In the genomic region with DNA sequence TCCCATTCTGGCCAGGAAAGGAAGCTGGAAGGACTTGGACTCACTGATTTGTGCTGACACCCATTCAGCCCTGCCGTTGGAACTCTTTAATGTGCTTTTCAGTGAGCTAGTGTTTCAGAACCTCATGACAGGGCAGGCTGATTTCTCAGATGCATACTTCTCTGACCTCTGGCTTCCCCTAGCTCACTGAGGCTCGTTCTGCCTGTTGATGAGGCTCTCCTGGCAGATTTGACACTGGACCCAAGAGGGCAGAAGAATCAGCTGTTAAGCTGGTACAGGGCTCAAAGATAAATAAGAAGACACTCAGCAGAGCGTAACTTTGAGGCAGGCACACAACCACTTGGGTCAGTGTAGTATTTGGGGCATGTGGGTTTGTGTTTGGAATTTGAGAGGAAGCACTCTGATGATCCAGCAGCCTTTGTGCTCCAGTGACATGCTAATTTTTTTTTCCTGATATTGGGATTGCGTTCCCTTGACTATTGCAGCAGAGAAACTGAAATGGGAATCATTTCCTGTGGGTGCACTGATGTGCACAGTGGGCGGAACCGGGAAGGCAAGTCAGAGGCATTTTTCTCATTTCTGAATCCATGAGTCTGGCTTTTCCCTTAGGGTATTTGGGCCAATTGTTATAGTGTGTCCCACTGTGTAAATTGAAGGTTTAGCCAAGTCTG, we compare ENCODE assay signal across 8 cellular contexts.
DNase-seq lines count a peak whose midpoint lies in the region; ATAC-seq and TF ChIP-seq lines count a peak whose summit lies in the region.

No MANE protein-coding gene starts in this region.

- H3K18ac ChIP-seq in H9 (ENCODE audit: insufficient read length, low read depth, low read length): no peak overlapping the region

- H3K14ac ChIP-seq in H9 (ENCODE audit: insufficient read depth, low read length): no peak overlapping the region

- no peak overlapping the region for H3K23ac ChIP-seq in H9 (ENCODE audit: insufficient read length, low read depth, low read length)

- H2AK5ac ChIP-seq in H9 (ENCODE audit: insufficient read length, low read length): no peak overlapping the region

- no CpG with 5 or more reads among the region's 6 CpGs for WGBS in H9 (ENCODE audit: extremely low coverage, insufficient read length, low lambda C conversion rate)
- 59 to 75% (median 72%) methylated on average over 6 of the region's 6 CpGs for WGBS in adrenal gland, 4 donors
- 24% methylated on average over 6 of the region's 6 CpGs for WGBS in right cardiac atrium

- H3K23me2 ChIP-seq in H9 (ENCODE audit: insufficient read length, low read depth, low read length, poor library complexity, severe bottlenecking): no peaks in the 10 kb centered on the region

- TF ChIP-seq CTCF in H9 (conservative IDR thresholded peaks at IDR 0.05): no peak
- TF ChIP-seq CTCF in adrenal gland (IDR thresholded peaks at IDR 0.05): no peak

- H3T11ph ChIP-seq in H9 (ENCODE audit: low read length): no peak overlapping the region

- intact Hi-C loops in adrenal gland (cut with DNase I): no loop called here
- intact Hi-C loops in right cardiac atrium (cut with DNase I): no loop called here
- intact Hi-C loops in CD4-positive, alpha-beta memory T cell (cut with micrococcal nuclease): no loop called here

- DNase-seq in H9 (no peak), adrenal gland (peak in 3 of 7 donors; percentile 22 to 25 (median 23)), right cardiac atrium (peak; percentile 48 to 80 (median 60))
- DNase-seq in activated naive CD4-positive, alpha-beta T cell treated with Interleukin-2 at 50 U/mL for 16 hours: no peak
- no peak for DNase-seq in CD8-positive, alpha-beta memory T cell
- DNase-seq in CD4-positive, alpha-beta memory T cell: no peak

- no peak overlapping the region for H3K4me2 ChIP-seq in H9 (ENCODE audit: insufficient read depth, insufficient read length, low read length)

- H2AFZ ChIP-seq in H9 (ENCODE audit: low read length): no peak overlapping the region

- H3K27me3 Mint-ChIP-seq in H9 (ENCODE audit: low read depth): no peaks in the 10 kb centered on the region
- peaks cover 0 to 4% of the 10 kb centered on the region in 2 donors for H3K27me3 Mint-ChIP-seq in CD8-positive, alpha-beta memory T cell
- peaks cover 0 to 4% of the 10 kb centered on the region in 2 donors for H3K27me3 Mint-ChIP-seq in CD4-positive, alpha-beta memory T cell

- no peaks in the 10 kb centered on the region for H3K9me3 ChIP-seq in H9 (ENCODE audit: control insufficient read depth, low read depth, low read length)
- no peaks in the 10 kb centered on the region for H3K9me3 ChIP-seq in adrenal gland (replicated peaks in 1 of 3)
- no peaks in the 10 kb centered on the region for H3K9me3 ChIP-seq in right cardiac atrium (ENCODE audit: control insufficient read depth, low read length)
- H3K9me3 ChIP-seq in stomach smooth muscle (ENCODE audit: control insufficient read depth in 2 of 2, low read length in 2 of 2): no peaks in the 10 kb centered on the region
- no peaks in the 10 kb centered on the region for H3K9me3 ChIP-seq in CD8-positive, alpha-beta memory T cell (ENCODE audit: low read length)
- no peaks in the 10 kb centered on the region for H3K9me3 ChIP-seq in CD4-positive, alpha-beta memory T cell (ENCODE audit: control insufficient read depth in 1 of 2, low read length in 2 of 2)

- no peaks in the 10 kb centered on the region for H3K27me3 ChIP-seq in H9 (ENCODE audit: insufficient read depth, low read length)
- no peaks in the 10 kb centered on the region for H3K27me3 ChIP-seq in adrenal gland
- H3K27me3 ChIP-seq in right cardiac atrium (ENCODE audit: control insufficient read depth, insufficient read depth): no peaks in the 10 kb centered on the region
- H3K27me3 ChIP-seq in stomach smooth muscle (ENCODE audit: control insufficient read depth in 1 of 2, insufficient read depth in 2 of 2, low read length in 2 of 2): no peaks in the 10 kb centered on the region
- H3K27me3 ChIP-seq in CD8-positive, alpha-beta memory T cell (ENCODE audit: insufficient read depth, low read length, poor library complexity, severe bottlenecking): no peaks in the 10 kb centered on the region
- H3K27me3 ChIP-seq in CD4-positive, alpha-beta memory T cell (ENCODE audit: insufficient read depth, low read length): no peaks in the 10 kb centered on the region

- H3K79me2 ChIP-seq in H9 (ENCODE audit: insufficient read depth, low read length): peaks cover 3% of the 10 kb centered on the region; the same call in 1 of the 2 replicates

- CTCF ChIA-PET in CD8-positive, alpha-beta memory T cell (lab: Charles Lee): interaction anchor here (2.0 kb wide), 1 partner anchor 8 kb away, joined by 7 read pairs; no protein-coding TSS in a partner anchor
- CTCF ChIA-PET in CD4-positive, alpha-beta memory T cell (lab: Charles Lee; ENCODE audit: partially characterized antibody): interaction anchor here (0.6 kb wide), 1 partner anchor 428 kb away, joined by 4 read pairs; no protein-coding TSS in a partner anchor

- no peak overlapping the region for H3K4me3 Mint-ChIP-seq in H9
- no peak overlapping the region for H3K4me3 Mint-ChIP-seq in CD8-positive, alpha-beta memory T cell
- no peak overlapping the region for H3K4me3 Mint-ChIP-seq in CD4-positive, alpha-beta memory T cell

- no peak overlapping the region for H2BK12ac ChIP-seq in H9 (ENCODE audit: insufficient read length, low read depth, low read length)

- no peak for TF ChIP-seq POLR2A in adrenal gland (IDR thresholded peaks at IDR 0.05)

- ATAC-seq in right cardiac atrium: peak; percentile 85 to 91
- no peak for ATAC-seq in HG02870 (IDR thresholded peaks at IDR 0.05; ENCODE audit: unreplicated experiment)

- H3K79me1 ChIP-seq in H9 (ENCODE audit: insufficient read depth, low read depth, low read length, poor library complexity, severe bottlenecking): no peaks in the 10 kb centered on the region

- H3K27ac ChIP-seq in H9 (ENCODE audit: insufficient read length, low read depth, low read length): no peak overlapping the region
- H3K27ac ChIP-seq in adrenal gland: peak overlapping the region in 3 of 5 donors; percentile 40 to 78 (median 42)
- peak overlapping the region; percentile 91 for H3K27ac ChIP-seq in right cardiac atrium (ENCODE audit: low read length)
- peak overlapping the region; percentile 65 for H3K27ac ChIP-seq in stomach smooth muscle (ENCODE audit: low read length)
- no peak overlapping the region for H3K27ac ChIP-seq in CD8-positive, alpha-beta memory T cell (ENCODE audit: low read depth, low read length)
- no peak overlapping the region for H3K27ac ChIP-seq in CD4-positive, alpha-beta memory T cell (ENCODE audit: low read depth, low read length)

- H2BK15ac ChIP-seq in H9 (ENCODE audit: low read depth, low read length): no peak overlapping the region

- H3K27ac Mint-ChIP-seq in H9: peak overlapping the region; percentile 81 to 83 (median 82); a peak in 5 of 7 replicates
- no peak overlapping the region for H3K27ac Mint-ChIP-seq in CD8-positive, alpha-beta memory T cell
- H3K27ac Mint-ChIP-seq in CD4-positive, alpha-beta memory T cell: no peak overlapping the region

- H3K4me3 ChIP-seq in adrenal gland: no peak overlapping the region
- no peak overlapping the region for H3K4me3 ChIP-seq in right cardiac atrium (ENCODE audit: low read length)
- no peak overlapping the region for H3K4me3 ChIP-seq in stomach smooth muscle (ENCODE audit: low read length in 2 of 2)
- no peak overlapping the region for H3K4me3 ChIP-seq in CD8-positive, alpha-beta memory T cell (ENCODE audit: low read length)
- H3K4me3 ChIP-seq in CD4-positive, alpha-beta memory T cell (ENCODE audit: low read length in 2 of 2): no peak overlapping the region

- H3K36me3 ChIP-seq in adrenal gland (replicated peaks in 1 of 2): no peaks in the 10 kb centered on the region
- no peaks in the 10 kb centered on the region for H3K36me3 ChIP-seq in stomach smooth muscle (ENCODE audit: control insufficient read depth in 2 of 2, insufficient read depth in 2 of 2, low read length in 2 of 2)
- no peaks in the 10 kb centered on the region for H3K36me3 ChIP-seq in CD8-positive, alpha-beta memory T cell (ENCODE audit: insufficient read depth, low read length)
- no peaks in the 10 kb centered on the region for H3K36me3 ChIP-seq in CD4-positive, alpha-beta memory T cell (ENCODE audit: insufficient read depth, low read length)

- H3K36me3 Mint-ChIP-seq in H9 (ENCODE audit: insufficient read depth in 1 of 3, low read depth in 3 of 3): no peaks in the 10 kb centered on the region
- no peaks in the 10 kb centered on the region for H3K36me3 Mint-ChIP-seq in CD8-positive, alpha-beta memory T cell
- no peaks in the 10 kb centered on the region for H3K36me3 Mint-ChIP-seq in CD4-positive, alpha-beta memory T cell

- H3K9ac ChIP-seq in H9 (ENCODE audit: extremely low read depth, insufficient read length, low read length) (no peak overlapping the region), stomach smooth muscle (ENCODE audit: low read length in 2 of 2) (peak overlapping the region in 1 of 2 donors; percentile 7)

- no peaks in the 10 kb centered on the region for H4K20me1 ChIP-seq in H9 (ENCODE audit: control insufficient read depth, insufficient read depth, insufficient read length)

- POLR2A ChIA-PET in CD8-positive, alpha-beta memory T cell (lab: Charles Lee): no interaction called here
- POLR2A ChIA-PET in CD4-positive, alpha-beta memory T cell (lab: Charles Lee; ENCODE audit: partially characterized antibody): no interaction called here

- H3K4me1 ChIP-seq in H9 (ENCODE audit: insufficient read depth, low read length): peaks cover 6% of the 10 kb centered on the region; the same call in 1 of the 2 replicates
- H3K4me1 ChIP-seq in adrenal gland (replicated peaks in 1 of 2): peaks cover 0 to 22% of the 10 kb centered on the region in 2 donors
- H3K4me1 ChIP-seq in right cardiac atrium (ENCODE audit: control insufficient read depth, insufficient read depth, low read length): peaks cover 10% of the 10 kb centered on the region
- peaks cover 6% of the 10 kb centered on the region for H3K4me1 ChIP-seq in stomach smooth muscle (ENCODE audit: control insufficient read depth, insufficient read depth, low read length)
- H3K4me1 ChIP-seq in CD8-positive, alpha-beta memory T cell (ENCODE audit: insufficient read depth, low read length): no peaks in the 10 kb centered on the region
- no peaks in the 10 kb centered on the region for H3K4me1 ChIP-seq in CD4-positive, alpha-beta memory T cell (ENCODE audit: insufficient read depth, low read length)

- peaks cover 31 to 32% of the 10 kb centered on the region in 2 experiments for H3K4me1 Mint-ChIP-seq in H9
- no peaks in the 10 kb centered on the region for H3K4me1 Mint-ChIP-seq in CD8-positive, alpha-beta memory T cell
- peaks cover 0 to 15% (median 3%) of the 10 kb centered on the region in 4 donors for H3K4me1 Mint-ChIP-seq in CD4-positive, alpha-beta memory T cell

- H2BK5ac ChIP-seq in H9 (ENCODE audit: insufficient read length, low read length): no peak overlapping the region

- H2BK20ac ChIP-seq in H9 (ENCODE audit: low read depth, low read length, poor library complexity, severe bottlenecking): no peak overlapping the region

- no peak overlapping the region for H3K4ac ChIP-seq in H9 (ENCODE audit: low read depth, low read length)

- H2BK120ac ChIP-seq in H9 (ENCODE audit: low read depth, low read length, poor library complexity, severe bottlenecking): no peak overlapping the region

- H4K8ac ChIP-seq in H9 (replicated peaks; ENCODE audit: insufficient read length, low read depth, low read length): no peak overlapping the region

- no peak overlapping the region for H4K91ac ChIP-seq in H9 (ENCODE audit: insufficient read length, low read depth, low read length)

- no peaks in the 10 kb centered on the region for H3K9me3 Mint-ChIP-seq in H9
- no peaks in the 10 kb centered on the region for H3K9me3 Mint-ChIP-seq in CD8-positive, alpha-beta memory T cell
- H3K9me3 Mint-ChIP-seq in CD4-positive, alpha-beta memory T cell: no peaks in the 10 kb centered on the region

- no peak overlapping the region for H4K5ac ChIP-seq in H9 (ENCODE audit: insufficient read length, low read depth, low read length)

- H3K56ac ChIP-seq in H9 (ENCODE audit: insufficient read length, low read depth, low read length): no peak overlapping the region

Comparison
In these comparisons a context has a peak if more than half of its experiments do, and no peak if none do; other contexts are left out.
1. DNase-seq: peak in right cardiac atrium (3 of 3); none in H9 (single experiment), activated naive CD4-positive, alpha-beta T cell treated with Interleukin-2 at 50 U/mL for 16 hours (single experiment), CD8-positive, alpha-beta memory T cell (0 of 5) and CD4-positive, alpha-beta memory T cell (0 of 5).
2. H3K27ac ChIP-seq: peak in adrenal gland (3 of 5), right cardiac atrium (single experiment) and stomach smooth muscle (single experiment); none in H9 (single experiment), CD8-positive, alpha-beta memory T cell (single experiment) and CD4-positive, alpha-beta memory T cell (single experiment).
3. H3K27ac Mint-ChIP-seq: peak in H9 (3 of 3); none in CD8-positive, alpha-beta memory T cell (0 of 8) and CD4-positive, alpha-beta memory T cell (0 of 7).